Comparison of ENCODE assay signal across 31 cellular contexts in the genomic region with DNA sequence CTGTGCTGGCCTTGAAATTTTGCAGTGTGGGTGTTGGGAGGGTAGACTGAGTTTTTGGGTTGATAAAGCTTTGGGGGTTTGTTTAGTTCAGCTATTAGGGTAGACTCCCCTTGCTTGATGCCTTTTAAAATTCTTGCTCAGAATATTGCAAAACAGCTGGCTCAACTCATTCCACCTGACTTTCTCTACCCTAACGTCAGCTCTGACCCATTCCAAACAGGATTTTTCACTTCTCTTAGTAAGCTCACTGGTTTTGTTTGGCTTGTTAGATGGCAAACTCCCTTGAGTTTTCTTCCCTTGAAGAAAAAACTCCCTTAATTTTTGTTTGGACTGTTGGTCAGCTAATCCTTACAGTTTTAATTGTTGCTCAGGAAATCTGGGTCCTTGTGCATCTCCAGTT.
"Had no signal": no experiment of that assay in that cellular context is flagged by ENCODE, and none has a peak within 500 bp of the region (broad histone marks: within the 10 kb centered on the region; RNA-seq: fewer than 3 reads in every experiment).

No MANE protein-coding gene starts in this region.

- H3K27me3 ChIP-seq: adrenal gland, body of pancreas, cardiac muscle cell, dorsolateral prefrontal cortex, esophagus squamous epithelium, foreskin keratinocyte, gastrocnemius medialis, heart left ventricle had no signal

- H3K9me3 ChIP-seq: adrenal gland, body of pancreas, gastrocnemius medialis had no signal

- DNase-seq: activated CD4-positive, alpha-beta memory T cell treated with anti-CD3 and anti-CD28 coated beads for 36 hours; activated CD4-positive, alpha-beta T cell treated with anti-CD3 and anti-CD28 coated beads for 36 hours; activated CD4-positive, alpha-beta T cell treated with anti-CD3 and anti-CD28 coated beads, Interleukin-2, amount 10 ng/mL, durations not matched to agents 24 days and 14 days; activated CD4-positive, CD25-positive, alpha-beta regulatory T cell; activated CD4-positive, CD25-positive, alpha-beta regulatory T cell treated with anti-CD3 and anti-CD28 coated beads, Interleukin-2, amount 50 U/mL, for 72 hours; activated CD8-positive, alpha-beta memory T cell treated with anti-CD3 and anti-CD28 coated beads, Interleukin-2, amount 10 ng/mL, durations not matched to agents 7 days and 5 days; activated CD8-positive, alpha-beta memory T cell treated with anti-CD3 and anti-CD28 coated beads, Interleukin-2, amount 50 U/mL, for 4 hours; activated CD8-positive, alpha-beta T cell treated with anti-CD3 and anti-CD28 coated beads, Interleukin-2, amount 10 ng/mL, durations not matched to agents 7 days and 5 days; activated effector memory CD4-positive, alpha-beta T cell treated with anti-CD3 and anti-CD28 coated beads, Interleukin-2, amount 50 U/mL, for 16 hours; activated naive CD4-positive, alpha-beta T cell treated with anti-CD3 and anti-CD28 coated beads for 36 hours; activated naive CD8-positive, alpha-beta T cell treated with anti-CD3 and anti-CD28 coated beads for 36 hours; activated naive CD8-positive, alpha-beta T cell treated with anti-CD3 and anti-CD28 coated beads, Interleukin-2, amount 50 U/mL, for 24 hours; activated T-cell treated with anti-CD3 and anti-CD28 coated beads, Interleukin-2, amount 50 U/mL, for 1 hour; activated T-cell treated with anti-CD3 and anti-CD28 coated beads, Interleukin-2, amount 50 U/mL, for 48 hours; adrenal gland; amygdala; aorta; central memory CD4-positive, alpha-beta T cell; dorsolateral prefrontal cortex; effector memory CD4-positive, alpha-beta T cell; esophagus squamous epithelium; foreskin keratinocyte; gastrocnemius medialis; glutamatergic neuron; heart left ventricle; T-cell; T-helper 9 cell had no signal

- H3K27ac ChIP-seq: adrenal gland, cardiac muscle cell, coronary artery, dorsolateral prefrontal cortex, epithelial cell of prostate, esophagus squamous epithelium, foreskin keratinocyte, gastrocnemius medialis, heart left ventricle had no signal

- H3K36me3 ChIP-seq: adrenal gland, cardiac muscle cell, esophagus squamous epithelium, gastrocnemius medialis had no signal

- H3K4me3 ChIP-seq: adrenal gland, body of pancreas, cardiac muscle cell, coronary artery, dorsolateral prefrontal cortex, esophagus squamous epithelium, gastrocnemius medialis, heart left ventricle had no signal

- ATAC-seq: activated CD4-positive, alpha-beta T cell treated with anti-CD3 and anti-CD28 coated beads for 36 hours; activated CD8-positive, alpha-beta memory T cell treated with anti-CD3 and anti-CD28 coated beads, Interleukin-2, amount 10 ng/mL, durations not matched to agents 7 days and 5 days; activated CD8-positive, alpha-beta T cell treated with anti-CD3 and anti-CD28 coated beads, Interleukin-2, amount 10 ng/mL, durations not matched to agents 7 days and 5 days; activated naive CD8-positive, alpha-beta T cell treated with anti-CD3 and anti-CD28 coated beads, Interleukin-2, amount 50 U/mL, for 24 hours; gastrocnemius medialis; heart left ventricle; T-cell had no signal

- H3K4me1 ChIP-seq: adrenal gland, esophagus squamous epithelium, foreskin keratinocyte had no signal
